Comparison of ENCODE assay signal across 23 cellular contexts in genomic region chr12:130568546-130568945, GRCh38.
DNase-seq lines count a peak whose midpoint lies in the region; FAIRE-seq and TF ChIP-seq lines count a peak whose summit lies in the region.
"Had no signal": no experiment of that assay in that cellular context is flagged by ENCODE, and none has a peak within 500 bp of the region (broad histone marks: within the 10 kb centered on the region; RNA-seq: fewer than 3 reads in every experiment).

No MANE protein-coding gene starts in this region.

- no peak overlapping the region for H3K27ac ChIP-seq in BLaER1
- H3K27ac ChIP-seq: A549 had no signal

- DNase-seq in bronchial epithelial cell (ENCODE audit: low read depth) = no peak
- DNase-seq in occipital lobe (lab: John Stamatoyannopoulos, UW) = peak; percentile 36
- DNase-seq in globus pallidus (ENCODE audit: low spot score) = no peak
- no peak for DNase-seq in NCI-H1105 treated with DMSO at 0.1 percent for 48 hours (lab: John Stamatoyannopoulos, UW)
- DNase-seq in NCI-H2107 (lab: John Stamatoyannopoulos, UW) = no peak
- DNase-seq: 8988T; ACHN; AML-193; CD4-positive, alpha-beta T cell; CD8-positive, alpha-beta memory T cell; DMS 273 treated with DMSO at 0.1 percent for 48 hours; DMS79; EL; GDM1; GOT3; HFFc6 had no signal

- no peaks in the 10 kb centered on the region for H3K36me3 ChIP-seq in BLaER1
- no peaks in the 10 kb centered on the region for H3K36me3 ChIP-seq in bronchial epithelial cell (ENCODE audit: control insufficient read depth, insufficient read depth, low read length)
- H3K36me3 ChIP-seq: HAP-1 had no signal

- H3K4me3 ChIP-seq in BLaER1 = no peak overlapping the region
- no peak overlapping the region for H3K4me3 ChIP-seq in bronchial epithelial cell (ENCODE audit: low read depth, low read length)
- H3K4me3 ChIP-seq: A549, HAP-1 had no signal

- peaks cover 19% of the 10 kb centered on the region; the same call in 1 of the 2 replicates for H4K20me1 ChIP-seq in BLaER1

- H3K9me3 ChIP-seq in BLaER1 = peaks cover 26% of the 10 kb centered on the region
- H3K9me3 ChIP-seq: HAP-1 had no signal

- no peak for TF ChIP-seq CTCF in bronchial epithelial cell (IDR thresholded peaks at IDR 0.05; ENCODE audit: insufficient read depth, low read length, severe bottlenecking)

- H3K9ac ChIP-seq in BLaER1 = no peak overlapping the region

- no peaks in the 10 kb centered on the region; the same call in none of the 2 replicates for H3K27me3 ChIP-seq in BLaER1
- H3K27me3 ChIP-seq in bronchial epithelial cell (ENCODE audit: control insufficient read depth, insufficient read depth, low read length) = no peaks in the 10 kb centered on the region

- peak overlapping the region; percentile 58 for H3K4me2 ChIP-seq in BLaER1
- H3K4me2 ChIP-seq: A549 had no signal

- peak; percentile 36 for FAIRE-seq in bronchial epithelial cell (lab: Jason Lieb, UNC)
- FAIRE-seq: A549, D721Med, GM12891, GM18507, H54 had no signal

- peaks cover 61% of the 10 kb centered on the region for H3K4me1 ChIP-seq in BLaER1
- H3K4me1 ChIP-seq: A549, HAP-1 had no signal
